22 cellular contexts compared by ENCODE assay signal in the genomic region with DNA sequence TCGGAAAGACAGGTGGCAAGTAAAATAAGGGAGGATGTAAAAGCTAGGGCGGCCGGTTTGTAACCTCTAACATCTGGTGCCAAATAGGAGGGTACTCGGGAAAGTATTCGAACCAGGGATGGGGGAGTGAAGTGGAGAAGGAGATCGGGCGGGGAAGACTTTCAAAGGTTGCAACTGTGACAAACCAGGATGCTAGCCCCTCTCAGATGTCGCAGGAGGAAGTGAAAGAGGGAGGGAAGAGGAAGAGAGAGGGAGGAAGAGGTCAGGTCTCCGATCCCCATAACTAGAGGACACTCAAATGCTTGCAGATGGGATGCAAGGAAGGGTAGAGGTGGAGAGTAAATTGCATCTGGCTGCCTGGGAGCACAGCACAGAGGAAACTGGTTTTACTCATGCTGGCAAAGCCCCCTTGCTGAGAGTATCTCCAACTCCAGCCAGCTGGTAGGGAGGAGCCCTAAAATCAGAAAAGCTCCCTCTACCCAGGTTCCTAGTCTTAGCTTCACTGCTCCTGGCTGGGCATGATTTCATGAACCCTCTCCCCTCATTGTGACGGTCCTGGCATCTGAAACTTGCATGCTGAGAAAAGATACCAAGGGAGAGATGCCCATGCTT.
"Had no signal": no experiment of that assay in that cellular context is flagged by ENCODE, and none has a peak within 500 bp of the region (broad histone marks: within the 10 kb centered on the region; RNA-seq: fewer than 3 reads in every experiment).

No MANE protein-coding gene starts in this region.

- H3K36me3 Mint-ChIP-seq: activated CD4-positive, alpha-beta memory T cell treated with anti-CD3 and anti-CD28 coated beads for 36 hours; activated CD8-positive, alpha-beta memory T cell treated with anti-CD3 and anti-CD28 coated beads, Interleukin-2, amount 10 ng/mL, durations not matched to agents 7 days and 5 days; activated naive CD4-positive, alpha-beta T cell treated with anti-CD3 and anti-CD28 coated beads, Interleukin-2, amount 50 U/mL, for 24 hours had no signal

- H3K36me3 ChIP-seq: adrenal gland, cardiac muscle cell, prostate gland, tibial artery, WERI-Rb-1 had no signal

- H3K4me1 ChIP-seq: prostate gland, tibial artery had no signal

- H3K9me3 ChIP-seq: adrenal gland, prostate gland, tibial artery had no signal

- H3K4me3 ChIP-seq: adrenal gland, cardiac muscle cell, dorsolateral prefrontal cortex, prostate gland, skin epidermis, tibial artery had no signal

- H3K27ac ChIP-seq: adrenal gland, cardiac muscle cell, dorsolateral prefrontal cortex, prostate gland, skin epidermis, tibial artery, WERI-Rb-1 had no signal

- H3K27ac Mint-ChIP-seq: activated CD4-positive, alpha-beta memory T cell treated with anti-CD3 and anti-CD28 coated beads for 36 hours; activated CD4-positive, alpha-beta T cell treated with anti-CD3 and anti-CD28 coated beads for 36 hours; activated CD8-positive, alpha-beta memory T cell treated with anti-CD3 and anti-CD28 coated beads, Interleukin-2, amount 10 ng/mL, durations not matched to agents 7 days and 5 days; activated naive CD4-positive, alpha-beta T cell treated with anti-CD3 and anti-CD28 coated beads, Interleukin-2, amount 50 U/mL, for 24 hours; activated T-cell treated with anti-CD3 and anti-CD28 coated beads, Interleukin-2, amount 50 U/mL, for 24 hours had no signal

- DNase-seq: activated CD4-positive, alpha-beta memory T cell treated with anti-CD3 and anti-CD28 coated beads for 36 hours; activated CD4-positive, alpha-beta T cell treated with anti-CD3 and anti-CD28 coated beads for 36 hours; activated CD8-positive, alpha-beta memory T cell treated with anti-CD3 and anti-CD28 coated beads, Interleukin-2, amount 10 ng/mL, durations not matched to agents 7 days and 5 days; activated effector memory CD4-positive, alpha-beta T cell treated with Interleukin-2 at 50 U/mL for 16 hours; activated T-cell treated with anti-CD3 and anti-CD28 coated beads, Interleukin-2, amount 50 U/mL, for 24 hours; adrenal gland; dorsolateral prefrontal cortex; hippocampal formation; kidney; left ventricle myocardium superior; nephron progenitor cell; right cardiac atrium; stimulated activated CD4-positive, alpha-beta T cell treated with anti-CD3 and anti-CD28 coated beads, Interleukin-15, amount 100 ng/mL, for 24 hours; stimulated activated CD4-positive, alpha-beta T cell treated with anti-CD3 and anti-CD28 coated beads, Interleukin-4, amount 100 ng/mL, for 1 hour; stimulated activated naive CD4-positive, alpha-beta T cell; tibial artery; WERI-Rb-1 had no signal

- H3K4me1 Mint-ChIP-seq: activated CD4-positive, alpha-beta T cell treated with anti-CD3 and anti-CD28 coated beads for 36 hours; activated naive CD4-positive, alpha-beta T cell treated with anti-CD3 and anti-CD28 coated beads, Interleukin-2, amount 50 U/mL, for 24 hours had no signal

- H3K27me3 Mint-ChIP-seq: activated CD4-positive, alpha-beta memory T cell treated with anti-CD3 and anti-CD28 coated beads for 36 hours; activated CD8-positive, alpha-beta memory T cell treated with anti-CD3 and anti-CD28 coated beads, Interleukin-2, amount 10 ng/mL, durations not matched to agents 7 days and 5 days had no signal

- ATAC-seq: activated CD4-positive, alpha-beta T cell treated with anti-CD3 and anti-CD28 coated beads for 36 hours; activated CD8-positive, alpha-beta memory T cell treated with anti-CD3 and anti-CD28 coated beads, Interleukin-2, amount 10 ng/mL, durations not matched to agents 7 days and 5 days; esophagus mucosa; left ventricle myocardium superior; right cardiac atrium had no signal

- H3K4me3 Mint-ChIP-seq: activated CD4-positive, alpha-beta memory T cell treated with anti-CD3 and anti-CD28 coated beads for 36 hours; activated CD4-positive, alpha-beta T cell treated with anti-CD3 and anti-CD28 coated beads for 36 hours; activated CD8-positive, alpha-beta memory T cell treated with anti-CD3 and anti-CD28 coated beads, Interleukin-2, amount 10 ng/mL, durations not matched to agents 7 days and 5 days; activated naive CD4-positive, alpha-beta T cell treated with anti-CD3 and anti-CD28 coated beads, Interleukin-2, amount 50 U/mL, for 24 hours; activated T-cell treated with anti-CD3 and anti-CD28 coated beads, Interleukin-2, amount 50 U/mL, for 24 hours; nephron progenitor cell had no signal

- H3K27me3 ChIP-seq: adrenal gland, tibial artery had no signal

- H3K9me3 Mint-ChIP-seq: activated T-cell treated with anti-CD3 and anti-CD28 coated beads, Interleukin-2, amount 50 U/mL, for 24 hours; nephron progenitor cell had no signal
